Comparison of ENCODE assay signal across 8 cellular contexts in genomic region chr1:25023826-25024225, GRCh38.
A peak's percentile ranks its signal among the peaks of the same experiment; 100 is the strongest.
DNase-seq lines count a peak whose midpoint lies in the region; ATAC-seq, FAIRE-seq and TF ChIP-seq lines count a peak whose summit lies in the region.

No MANE protein-coding gene starts in this region.

- peaks cover 59 to 99% (median 85%) of the 10 kb centered on the region in 10 experiments for H3K4me1 ChIP-seq in BLaER1 treated with 17β-estradiol and CSF1 and Interleukin-3, amounts not matched to agents 10 nM and 100 nM
- H3K4me1 ChIP-seq in naive thymus-derived CD4-positive, alpha-beta T cell (ENCODE audit: control insufficient read depth in 2 of 2, insufficient read depth in 2 of 2, low read length in 2 of 2): peaks cover 60 to 70% of the 10 kb centered on the region in 2 donors
- H3K4me1 ChIP-seq in ascending aorta: no peaks in the 10 kb centered on the region

- H3K4me1 Mint-ChIP-seq in activated naive CD8-positive, alpha-beta T cell (ENCODE audit: low read depth): peaks cover 87% of the 10 kb centered on the region
- H3K4me1 Mint-ChIP-seq in naive thymus-derived CD4-positive, alpha-beta T cell: peaks cover 45 to 91% (median 76%) of the 10 kb centered on the region in 7 donors

- H3K27me3 Mint-ChIP-seq in activated naive CD8-positive, alpha-beta T cell: no peaks in the 10 kb centered on the region
- no peaks in the 10 kb centered on the region for H3K27me3 Mint-ChIP-seq in naive thymus-derived CD4-positive, alpha-beta T cell

- ATAC-seq in naive thymus-derived CD4-positive, alpha-beta T cell: no peak
- no peak for ATAC-seq in HG02588 (IDR thresholded peaks at IDR 0.05; ENCODE audit: unreplicated experiment)

- intact Hi-C loops in naive thymus-derived CD4-positive, alpha-beta T cell (cut with micrococcal nuclease): loop anchor here (2.0 to 10.0 kb wide), 4 partner anchors 17 to 519 kb away; partner anchors contain the start of gene RCAN3 (in 1 of the 2)
- intact Hi-C loops in ascending aorta (cut with DNase I): no loop called here

- peaks cover 0 to 19% (median 0%) of the 10 kb centered on the region in 11 experiments; a peak in 7 of 22 replicates for H4K20me1 ChIP-seq in BLaER1 treated with 17β-estradiol and CSF1 and Interleukin-3, amounts not matched to agents 10 nM and 100 nM

- H3K27ac ChIP-seq in BLaER1 treated with 17β-estradiol and CSF1 and Interleukin-3, amounts not matched to agents 10 nM and 100 nM: peak overlapping the region in 2 of 11 experiments; percentile 6 to 67; a peak in 2 of 22 replicates
- H3K27ac ChIP-seq in naive thymus-derived CD4-positive, alpha-beta T cell (ENCODE audit: low read depth, low read length): peak overlapping the region; percentile 89
- no peak overlapping the region for H3K27ac ChIP-seq in ascending aorta

- no peaks in the 10 kb centered on the region for H3K9me3 ChIP-seq in BLaER1 treated with 17β-estradiol and CSF1 and Interleukin-3, amounts not matched to agents 10 nM and 100 nM (replicated peaks in 1 of 11)
- no peaks in the 10 kb centered on the region for H3K9me3 ChIP-seq in naive thymus-derived CD4-positive, alpha-beta T cell (ENCODE audit: control insufficient read depth in 2 of 3, low read length in 3 of 3)
- no peaks in the 10 kb centered on the region for H3K9me3 ChIP-seq in ascending aorta

- H3K9me3 Mint-ChIP-seq in activated naive CD8-positive, alpha-beta T cell (ENCODE audit: low read depth): no peaks in the 10 kb centered on the region
- H3K9me3 Mint-ChIP-seq in naive thymus-derived CD4-positive, alpha-beta T cell: peaks cover 0 to 1% (median 0%) of the 10 kb centered on the region in 11 donors

- no peak for DNase-seq in GM12891 (ENCODE audit: insufficient read length, low spot score)
- no peak for DNase-seq in naive thymus-derived CD4-positive, alpha-beta T cell
- DNase-seq in NOMO-1 (lab: John Stamatoyannopoulos, UW; ENCODE audit: unreplicated experiment in 2 of 2): no peak
- no peak for DNase-seq in H54 (ENCODE audit: insufficient read length, low spot score)
- DNase-seq in ascending aorta (ENCODE audit: low spot score in 2 of 2): no peak

- peak overlapping the region; percentile 77 to 98 (median 93) for H3K4me2 ChIP-seq in BLaER1 treated with 17β-estradiol and CSF1 and Interleukin-3, amounts not matched to agents 10 nM and 100 nM

- H3K36me3 Mint-ChIP-seq in activated naive CD8-positive, alpha-beta T cell: no peaks in the 10 kb centered on the region
- no peaks in the 10 kb centered on the region for H3K36me3 Mint-ChIP-seq in naive thymus-derived CD4-positive, alpha-beta T cell

- TF ChIP-seq POLR2A in GM12891 (IDR thresholded peaks at IDR 0.05; ENCODE audit: low read depth, low read length): no peak
- no peak for TF ChIP-seq POLR2A in H54 (IDR thresholded peaks at IDR 0.05; ENCODE audit: low read depth, low read length)

- peak overlapping the region in 3 of 11 experiments; percentile 9 to 20 (median 19); a peak in 2 of 22 replicates for H3K9ac ChIP-seq in BLaER1 treated with 17β-estradiol and CSF1 and Interleukin-3, amounts not matched to agents 10 nM and 100 nM

- H3K27me3 ChIP-seq in BLaER1 treated with 17β-estradiol and CSF1 and Interleukin-3, amounts not matched to agents 10 nM and 100 nM: peaks cover 0 to 31% (median 0%) of the 10 kb centered on the region in 11 experiments; a peak in 5 of 22 replicates
- H3K27me3 ChIP-seq in naive thymus-derived CD4-positive, alpha-beta T cell (ENCODE audit: control insufficient read depth in 2 of 2, insufficient read depth in 2 of 2, low read length in 2 of 2): no peaks in the 10 kb centered on the region
- no peaks in the 10 kb centered on the region for H3K27me3 ChIP-seq in ascending aorta

- peak overlapping the region; percentile 82 for H3K4me3 Mint-ChIP-seq in activated naive CD8-positive, alpha-beta T cell
- H3K4me3 Mint-ChIP-seq in naive thymus-derived CD4-positive, alpha-beta T cell: peak overlapping the region in 8 of 10 donors; percentile 23 to 79 (median 69)

- CTCF ChIA-PET in naive thymus-derived CD4-positive, alpha-beta T cell (lab: Charles Lee): interaction anchor here (0.9 to 2.8 kb wide), 7 partner anchors 8 to 176 kb away, joined by 3 to 20 read pairs (median 4); no protein-coding TSS in a partner anchor

- no peak overlapping the region for H3K4me3 ChIP-seq in BLaER1 treated with 17β-estradiol and CSF1 and Interleukin-3, amounts not matched to agents 10 nM and 100 nM
- H3K4me3 ChIP-seq in naive thymus-derived CD4-positive, alpha-beta T cell (ENCODE audit: low read length): no peak overlapping the region
- no peak overlapping the region for H3K4me3 ChIP-seq in ascending aorta

- FAIRE-seq in GM12891 (lab: Jason Lieb, UNC): peak; percentile 78
- no peak for FAIRE-seq in H54 (lab: Jason Lieb, UNC)

- POLR2A ChIA-PET in naive thymus-derived CD4-positive, alpha-beta T cell (lab: Charles Lee): interaction anchor here (1.0 to 5.4 kb wide), 10 partner anchors 11 to 93 kb away, joined by 3 to 68 read pairs (median 10); partner anchors contain the start of gene RUNX3

- TF ChIP-seq CTCF in ascending aorta (IDR thresholded peaks at IDR 0.05): no peak

- no peaks in the 10 kb centered on the region for H3K36me3 ChIP-seq in BLaER1 treated with 17β-estradiol and CSF1 and Interleukin-3, amounts not matched to agents 10 nM and 100 nM
- H3K36me3 ChIP-seq in naive thymus-derived CD4-positive, alpha-beta T cell (ENCODE audit: control insufficient read depth in 2 of 3, insufficient read depth in 3 of 3, low read length in 3 of 3): no peaks in the 10 kb centered on the region
- no peaks in the 10 kb centered on the region for H3K36me3 ChIP-seq in ascending aorta

- peak overlapping the region; percentile 97 for H3K27ac Mint-ChIP-seq in activated naive CD8-positive, alpha-beta T cell
- H3K27ac Mint-ChIP-seq in naive thymus-derived CD4-positive, alpha-beta T cell: peak overlapping the region; percentile 91 to 98 (median 96)

TF ChIP-seq in GM12891, 5 proteins besides CTCF, POLR2A, EP300 and RAD21:
- TF ChIP-seq POLR2AphosphoS5 (IDR thresholded peaks at IDR 0.05; ENCODE audit: low read depth, low read length) (no peak), TAF1 (IDR thresholded peaks at IDR 0.05; ENCODE audit: low read depth, low read length) (no peak), POU2F2 (IDR thresholded peaks at IDR 0.05; ENCODE audit: low read depth, low read length) (no peak), SPI1 (IDR thresholded peaks at IDR 0.05; ENCODE audit: low read depth, low read length) (no peak)
TF ChIP-seq in GM12891: peak in this region for 0.
